ENCODE assay signal across 22 cellular contexts in the genomic region with DNA sequence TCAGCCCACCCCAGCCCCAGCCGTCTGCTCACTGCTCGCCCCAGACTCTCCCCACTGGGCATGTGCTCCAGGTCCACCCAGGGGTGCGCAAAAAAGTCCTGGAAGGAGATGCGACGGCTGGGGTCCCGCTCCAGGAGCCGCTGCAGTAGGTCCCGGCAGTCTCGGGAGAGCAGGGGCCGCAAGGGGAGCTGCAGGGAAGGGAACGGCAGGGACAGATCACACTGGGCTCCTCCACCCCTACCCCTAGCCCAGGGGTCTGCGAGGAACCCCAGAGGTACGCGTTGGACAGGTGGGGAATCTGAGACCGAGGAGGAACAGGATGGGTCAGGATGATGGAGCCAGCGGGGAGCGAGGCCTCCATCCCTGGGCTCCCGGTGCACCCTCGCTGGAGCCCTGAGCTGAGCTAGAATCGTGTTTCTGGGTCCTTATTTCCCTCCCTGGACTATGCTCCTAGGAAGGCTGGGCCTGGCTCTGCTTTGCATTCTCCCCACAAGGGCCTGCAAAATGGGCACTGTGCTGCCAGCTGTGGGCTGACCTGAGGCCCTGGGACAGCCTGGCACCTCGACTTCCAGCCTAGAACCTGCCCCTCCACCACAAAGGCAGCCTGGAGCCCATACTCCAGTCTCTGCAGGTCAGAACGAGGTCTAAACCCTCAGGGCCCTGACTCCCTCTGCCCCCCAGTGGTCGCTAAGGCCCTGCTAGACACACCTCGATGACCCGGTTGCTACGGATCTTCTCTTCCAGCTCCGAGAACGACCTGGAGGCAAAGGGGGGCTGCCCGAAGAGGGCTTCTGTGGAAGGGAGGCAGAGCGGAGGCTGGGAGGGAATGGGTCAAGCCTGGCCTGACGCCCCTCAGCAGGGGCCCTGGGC. TPM values are rescaled to one million over a fixed set of nuclear protein-coding genes. Genes with fewer than 3 reads are reported as not detected.
DNase-seq lines count a peak whose midpoint lies in the region; ATAC-seq and TF ChIP-seq lines count a peak whose summit lies in the region.
"Had no signal": no experiment of that assay in that cellular context is flagged by ENCODE, and none has a peak within 500 bp of the region (broad histone marks: within the 10 kb centered on the region; RNA-seq: fewer than 3 reads in every experiment).

No MANE protein-coding gene starts in this region.

- in situ Hi-C loops in Panc1 (cut with HindIII; ENCODE audit: low pct_unique_long_range_greater_than_20kb, low sequenced_read_pairs) = no loop called here

- H3K36me3 ChIP-seq in Panc1 (ENCODE audit: control insufficient read depth, insufficient read depth, low read length) = no peaks in the 10 kb centered on the region; the same call in 1 of the 2 replicates

- H3K9me3 ChIP-seq in Panc1 (ENCODE audit: control insufficient read depth, insufficient read depth, low read depth, low read length) = no peaks in the 10 kb centered on the region
- H3K9me3 ChIP-seq: adrenal gland, vagina had no signal

- POLR2A ChIA-PET in Panc1 (lab: Charles Lee) = interaction anchor here (0.5 kb wide), 1 partner anchor 30 kb away, joined by 3 read pairs; no protein-coding TSS in a partner anchor
- POLR2A ChIA-PET in HEK293T (lab: Yijun Ruan, JAX) = interaction anchor here (0.9 to 4.4 kb wide), 3 partner anchors 50 to 99 kb away, joined by 3 to 25 read pairs (median 4); partner anchors contain the start of genes COX5A, FAM219B and MPI

- ATAC-seq in Panc1 = no peak
- ATAC-seq: activated CD4-positive, CD25-positive, alpha-beta regulatory T cell treated with anti-CD3 and anti-CD28 coated beads, Interleukin-2, amount 50 U/mL, for 24 hours; activated T-helper 17 cell treated with anti-CD3 and anti-CD28 coated beads, Interleukin-2, amount 50 U/mL, for 72 hours; CD8-positive, alpha-beta T cell; effector memory CD8-positive, alpha-beta T cell; right cardiac atrium had no signal

- CTCF ChIA-PET in Panc1 (lab: Charles Lee) = no interaction called here
- CTCF ChIA-PET in HEK293T (lab: Yijun Ruan, JAX) = interaction anchor here (0.6 to 1.3 kb wide), 3 partner anchors 62 to 208 kb away, joined by 3 to 6 read pairs (median 4); no protein-coding TSS in a partner anchor

- H3K27ac ChIP-seq in Panc1 (ENCODE audit: low read length) = no peak overlapping the region
- H3K27ac ChIP-seq: adrenal gland, vagina had no signal

- no peaks in the 10 kb centered on the region for H3K27me3 ChIP-seq in Panc1 (ENCODE audit: control insufficient read depth, insufficient read depth, low read length)
- H3K27me3 ChIP-seq: adrenal gland, vagina had no signal

- DNase-seq in 8988T = peak; percentile 17
- no peak for DNase-seq in Panc1 (ENCODE audit: low read depth, low spot score)
- no peak for DNase-seq in fibroblast of mammary gland (ENCODE audit: low read depth)
- no peak for DNase-seq in HEK293T (ENCODE audit: extremely low spot score)
- DNase-seq in C1 segment of cervical spinal cord (lab: John Stamatoyannopoulos, UW) = no peak
- DNase-seq in GM19238 (ENCODE audit: insufficient read length, low spot score) = no peak
- no peak for DNase-seq in activated naive CD4-positive, alpha-beta T cell treated with Interleukin-2 at 50 U/mL for 16 hours
- DNase-seq: adrenal gland; effector memory CD8-positive, alpha-beta T cell; hypothalamus; midbrain; NCI-H1436; NCI-H345; right cardiac atrium; T-helper 2 cell had no signal

- no TSS peak for BruUV-seq in Panc1 (replicated peaks; lab: Mats Ljungman, UMichigan)

- H3K4me1 ChIP-seq in Panc1 (ENCODE audit: control insufficient read depth, insufficient read depth, low read length) = peaks cover 19% of the 10 kb centered on the region

- H3K4me3 ChIP-seq in Panc1 (ENCODE audit: low read depth in 2 of 2, low read length in 2 of 2) = no peak overlapping the region
- no peak overlapping the region for H3K4me3 ChIP-seq in fibroblast of mammary gland (ENCODE audit: control insufficient read depth, low read depth, low read length)
- H3K4me3 ChIP-seq: adrenal gland, vagina had no signal

- peak; percentile 41 for TF ChIP-seq CTCF in GM12874 (IDR thresholded peaks at IDR 0.05; ENCODE audit: insufficient read depth, low read depth, low read length)
- TF ChIP-seq CTCF in Panc1 (IDR thresholded peaks at IDR 0.05) = peak; percentile 47
- TF ChIP-seq CTCF in fibroblast of mammary gland (conservative IDR thresholded peaks at IDR 0.05; ENCODE audit: control insufficient read depth, insufficient read depth, low read depth, low read length) = peak; percentile 4

- intact Hi-C loops in Panc1 (cut with micrococcal nuclease; ENCODE audit: unreplicated experiment) = loop anchor here (10.0 kb wide), 1 partner anchor 65 kb away; no protein-coding TSS in a partner anchor

TF ChIP-seq in HEK293T, 16 proteins besides CTCF, POLR2A, EP300 and RAD21:
- no peak for TF ChIP-seq ZNF384 (IDR thresholded peaks at IDR 0.05)
- TF ChIP-seq SUZ12 (IDR thresholded peaks at IDR 0.05) = no peak
- no peak for TF ChIP-seq HDGF (IDR thresholded peaks at IDR 0.05; ENCODE audit: borderline replicate concordance)
- TF ChIP-seq LEF1 (IDR thresholded peaks at IDR 0.05; ENCODE audit: borderline replicate concordance) = no peak
- no peak for TF ChIP-seq CTBP1 (IDR thresholded peaks at IDR 0.05; ENCODE audit: borderline replicate concordance)
- TF ChIP-seq TARDBP (IDR thresholded peaks at IDR 0.05) = no peak
- TF ChIP-seq SP1 (IDR thresholded peaks at IDR 0.05) = no peak
- TF ChIP-seq BHLHE40 (IDR thresholded peaks at IDR 0.05; ENCODE audit: borderline replicate concordance) = no peak
- TF ChIP-seq ARNT (IDR thresholded peaks at IDR 0.05) = no peak
- no peak for TF ChIP-seq PKNOX1 (IDR thresholded peaks at IDR 0.05)

RNA-seq across cellular contexts. Expression of gene ULK3, which starts 3.2 kb away (rescaled TPM):
- total RNA-seq in Panc1 (2021; ENCODE audit: unreplicated experiment) = 73.3 TPM
- 55.5 TPM for polyA plus RNA-seq in Panc1 (2012; ENCODE audit: insufficient read length)

RNA-seq across cellular contexts. Expression of gene CPLX3, which starts 13.3 kb away (rescaled TPM):
- total RNA-seq in Panc1 (2021; ENCODE audit: unreplicated experiment) = not detected
- not detected for polyA plus RNA-seq in Panc1 (2012; ENCODE audit: insufficient read length)
- total RNA-seq: activated CD8-positive, alpha-beta memory T cell treated with anti-CD3 and anti-CD28 coated beads for 36 hours; Daoy; vagina had no signal

RNA-seq across cellular contexts. Expression of gene LMAN1L, which starts 27.1 kb away (rescaled TPM):
- not detected for total RNA-seq in Panc1 (2021; ENCODE audit: unreplicated experiment)
- polyA plus RNA-seq in Panc1 (2012; ENCODE audit: insufficient read length) = not detected
- total RNA-seq: CD8-positive, alpha-beta T cell; Daoy; vagina had no signal

RNA-seq across cellular contexts. Expression of gene SCAMP2, which starts 33.4 kb away (rescaled TPM):
- total RNA-seq in Panc1 (2021; ENCODE audit: unreplicated experiment) = 121 TPM
- polyA plus RNA-seq in Panc1 (2012; ENCODE audit: insufficient read length) = 162 TPM

RNA-seq across cellular contexts. Expression of gene MPI, which starts 50.1 kb away (rescaled TPM):
- 45.8 TPM for total RNA-seq in Panc1 (2021; ENCODE audit: unreplicated experiment)
- 80.7 TPM for polyA plus RNA-seq in Panc1 (2012; ENCODE audit: insufficient read length)
